Comparison of ENCODE assay signal across 8 cellular contexts in the genomic region with DNA sequence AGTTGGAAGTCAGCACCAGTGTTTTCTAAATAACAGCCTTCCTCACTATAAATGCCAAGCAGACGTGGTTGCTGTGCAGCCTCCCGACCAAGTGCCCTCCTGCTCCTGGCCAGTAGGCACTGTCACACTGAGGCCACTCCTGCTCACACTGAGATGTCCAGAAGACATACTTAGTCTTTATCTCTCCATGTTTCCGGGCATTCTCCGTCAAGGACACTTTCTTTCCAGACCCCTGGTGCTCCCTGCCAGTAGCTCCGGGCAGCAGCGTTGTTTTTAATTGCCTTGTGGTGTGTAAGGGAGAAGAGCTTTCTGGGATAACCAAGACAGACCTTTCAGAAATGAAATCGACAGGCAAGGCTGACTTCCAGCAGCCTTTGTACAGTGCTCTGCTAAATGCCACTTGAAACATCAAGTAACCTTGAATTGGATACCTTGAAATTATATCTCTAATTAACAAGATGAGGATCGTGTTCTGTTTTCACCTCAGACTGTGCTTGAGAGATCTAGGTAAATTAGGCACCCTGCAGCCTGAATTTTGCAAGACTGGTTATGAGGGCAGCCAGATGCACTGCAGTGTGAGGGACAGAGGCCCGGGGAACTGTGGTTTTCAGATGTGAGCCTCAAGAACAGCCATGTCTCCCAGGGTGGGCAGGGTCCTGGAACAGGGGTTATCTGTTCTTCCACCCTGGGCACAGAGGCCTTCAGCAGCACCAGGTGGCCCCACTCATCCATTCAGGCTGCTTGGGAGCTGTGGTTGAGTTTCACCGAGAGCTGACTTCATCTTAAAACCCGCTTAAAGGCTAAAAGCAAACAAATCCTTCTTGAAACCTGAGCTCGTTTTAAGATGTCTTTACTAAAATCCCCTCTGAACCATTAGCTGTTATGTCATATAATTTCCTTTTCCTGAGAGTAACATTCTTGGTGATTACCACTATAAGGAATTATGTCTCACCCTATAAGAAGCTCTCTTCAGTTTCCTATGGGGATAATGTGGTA. TPM values are rescaled to one million over a fixed set of nuclear protein-coding genes. Genes with fewer than 3 reads are reported as not detected.
DNase-seq lines count a peak whose midpoint lies in the region; ATAC-seq lines count a peak whose summit lies in the region.
"Had no signal": no experiment of that assay in that cellular context is flagged by ENCODE, and none has a peak within 500 bp of the region (broad histone marks: within the 10 kb centered on the region; RNA-seq: fewer than 3 reads in every experiment).

No MANE protein-coding gene starts in this region.

- ATAC-seq in left ventricle myocardium superior (peak; percentile 78), GM18517 (IDR thresholded peaks at IDR 0.05; ENCODE audit: unreplicated experiment) (no peak)

- DNase-seq in HS-5 (ENCODE audit: low read depth) (peak; percentile 79), T1000 (lab: John Stamatoyannopoulos, UW) (peak; percentile 13), left ventricle myocardium superior (peak; percentile 30), superior temporal gyrus (ENCODE audit: extremely low spot score) (peak; percentile 66), UCSD-AML1 (lab: John Stamatoyannopoulos, UW; ENCODE audit: unreplicated experiment) (no peak), activated gamma-delta T cell (lab: John Stamatoyannopoulos, UW) (no peak)
- DNase-seq: H7 had no signal

- intact Hi-C loops in left ventricle myocardium superior (cut with micrococcal nuclease), result loop anchor here (5.0 kb wide), 1 partner anchor 56 kb away; no protein-coding TSS in a partner anchor

RNA-seq across cellular contexts. Expression of gene SCHIP1, which starts 43.4 kb away (rescaled TPM):
- 56.3 TPM for total RNA-seq in left ventricle myocardium superior

Comparison
In these comparisons a context has a peak if more than half of its experiments do, and no peak if none do; other contexts are left out.
1. DNase-seq: peak in HS-5 (single experiment), T1000 (single experiment), left ventricle myocardium superior (single experiment) and superior temporal gyrus (single experiment); none in UCSD-AML1 (single experiment) and activated gamma-delta T cell (single experiment).